ENCODE assay signal across 15 cellular contexts in the genomic region with DNA sequence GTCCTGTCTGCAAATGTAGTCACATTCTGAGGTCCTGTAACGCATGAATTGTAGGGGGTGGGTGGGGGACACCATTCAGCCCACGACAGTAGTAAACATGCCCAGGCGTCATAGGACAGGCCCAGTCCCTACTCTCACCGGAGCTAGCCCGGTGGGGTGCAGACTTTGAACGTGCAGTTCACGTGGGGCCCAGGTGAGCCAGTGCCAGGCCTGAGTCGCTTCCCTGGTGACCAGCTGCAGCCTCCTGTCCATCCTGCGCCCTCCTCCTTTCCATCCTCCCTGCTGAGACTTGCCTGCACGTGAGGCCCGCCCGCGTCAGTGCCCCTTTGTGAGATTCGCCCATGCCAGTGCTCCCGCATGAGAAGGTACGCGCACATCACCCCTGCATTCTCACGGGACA.
A peak's percentile ranks its signal among the peaks of the same experiment; 100 is the strongest.
DNase-seq lines count a peak whose midpoint lies in the region; ATAC-seq, FAIRE-seq and TF ChIP-seq lines count a peak whose summit lies in the region.
"Had no signal": no experiment of that assay in that cellular context is flagged by ENCODE, and none has a peak within 500 bp of the region (broad histone marks: within the 10 kb centered on the region; RNA-seq: fewer than 3 reads in every experiment).

No MANE protein-coding gene starts in this region.

- no peak for TF ChIP-seq CTCF in left ventricle myocardium inferior (IDR thresholded peaks at IDR 0.05; ENCODE audit: borderline replicate concordance)

- DNase-seq in cardiac septum (ENCODE audit: low spot score) (peak; percentile 73), left ventricle myocardium inferior (no peak), HTR-8/SVneo (ENCODE audit: insufficient read length, low spot score) (no peak), islet precursor cell (peak; percentile 48), neuronal stem cell (ENCODE audit: low spot score) (no peak), RPMI8226 (no peak), NCI-H2171 treated with DMSO at 0.1 percent for 48 hours (lab: John Stamatoyannopoulos, UW) (no peak)
- DNase-seq in stimulated activated naive CD8-positive, alpha-beta T cell treated with anti-CD3 and anti-CD28 coated beads, Interleukin-15, Interleukin-2, amounts not matched to agents 100 U/mL and 50 U/mL, for 24 hours = no peak
- DNase-seq: 8988T; ACHN; CD4-positive, CD25-positive, alpha-beta regulatory T cell; DMS 273 treated with DMSO at 0.1 percent for 48 hours had no signal

- peak overlapping the region; percentile 79 for H2BK12ac ChIP-seq in neuronal stem cell (ENCODE audit: low read length)

- no peak overlapping the region for H4K8ac ChIP-seq in neuronal stem cell (ENCODE audit: low read depth, low read length)

- peaks cover 31% of the 10 kb centered on the region for H3K36me3 ChIP-seq in left ventricle myocardium inferior
- peaks cover 4 to 48% of the 10 kb centered on the region in 2 donors for H3K36me3 ChIP-seq in neuronal stem cell (replicated peaks in 1 of 2; ENCODE audit: control insufficient read depth in 2 of 2, insufficient read depth in 2 of 2, low read length in 2 of 2)

- WGBS in neuronal stem cell (ENCODE audit: extremely low coverage in 2 of 2, insufficient read length in 2 of 2, insufficient replicate concordance in 1 of 2), 2 donors = no CpG with 5 or more reads among the region's 18 CpGs

- H3K4me2 ChIP-seq in neuronal stem cell (ENCODE audit: insufficient read depth, low read length, poor library complexity, severe bottlenecking) = no peak overlapping the region
- H3K4me2 ChIP-seq: BLaER1 treated with 17β-estradiol and CSF1 and Interleukin-3, amounts not matched to agents 10 nM and 100 nM had no signal

- H4K91ac ChIP-seq in neuronal stem cell (ENCODE audit: low read depth, low read length, poor library complexity) = no peak overlapping the region

- ATAC-seq in stimulated activated naive CD8-positive, alpha-beta T cell treated with anti-CD3 and anti-CD28 coated beads, Interleukin-15, Interleukin-2, amounts not matched to agents 100 U/mL and 50 U/mL, for 24 hours = no peak
- ATAC-seq: HCT116 had no signal

- peak overlapping the region; percentile 7 for H3K18ac ChIP-seq in neuronal stem cell (ENCODE audit: low read length)

- H2BK120ac ChIP-seq in neuronal stem cell (ENCODE audit: low read depth, low read length) = no peak overlapping the region

- H3K79me1 ChIP-seq in neuronal stem cell (ENCODE audit: low read depth, low read length) = no peaks in the 10 kb centered on the region

- peak overlapping the region; percentile 66 for H3K14ac ChIP-seq in neuronal stem cell (ENCODE audit: low read length)

- peaks cover 6% of the 10 kb centered on the region for H3K4me1 ChIP-seq in left ventricle myocardium inferior
- peaks cover 8 to 13% of the 10 kb centered on the region in 2 donors for H3K4me1 ChIP-seq in neuronal stem cell (ENCODE audit: control insufficient read depth in 2 of 2, insufficient read depth in 1 of 2, low read depth in 1 of 2, low read length in 2 of 2)

- H2BK15ac ChIP-seq in neuronal stem cell (ENCODE audit: low read length) = no peak overlapping the region

- H3K27ac ChIP-seq in left ventricle myocardium inferior (replicated peaks) (no peak overlapping the region), neuronal stem cell (replicated peaks; ENCODE audit: low read length) (no peak overlapping the region)
- H3K27ac ChIP-seq: BLaER1 treated with 17β-estradiol and CSF1 and Interleukin-3, amounts not matched to agents 10 nM and 100 nM had no signal

- H2AFZ ChIP-seq in neuronal stem cell (ENCODE audit: low read length) = no peak overlapping the region

- H3K4ac ChIP-seq in neuronal stem cell (ENCODE audit: low read length) = no peak overlapping the region

- H3K9ac ChIP-seq in neuronal stem cell (ENCODE audit: low read depth, low read length, poor library complexity) = peak overlapping the region; percentile 64
- H3K9ac ChIP-seq: BLaER1 treated with 17β-estradiol and CSF1 and Interleukin-3, amounts not matched to agents 10 nM and 100 nM had no signal

- peaks cover 6% of the 10 kb centered on the region for H3K9me3 ChIP-seq in left ventricle myocardium inferior (replicated peaks)
- H3K9me3 ChIP-seq in neuronal stem cell (replicated peaks in 1 of 2; ENCODE audit: control insufficient read depth in 2 of 2, insufficient read depth in 1 of 2, low read depth in 1 of 2, low read length in 2 of 2) = peaks cover 1 to 6% of the 10 kb centered on the region in 2 donors
- H3K9me3 ChIP-seq: BLaER1 treated with 17β-estradiol and CSF1 and Interleukin-3, amounts not matched to agents 10 nM and 100 nM had no signal

- peak; percentile 49 for FAIRE-seq in HTR-8/SVneo (lab: Jason Lieb, UNC)
- FAIRE-seq: GM18507 had no signal

- peak overlapping the region; percentile 75 for H3K23ac ChIP-seq in neuronal stem cell (ENCODE audit: low read depth, low read length, poor library complexity)

- peaks cover 4% of the 10 kb centered on the region for H3K27me3 ChIP-seq in left ventricle myocardium inferior (ENCODE audit: low read depth)
- H3K27me3 ChIP-seq in neuronal stem cell (ENCODE audit: control insufficient read depth in 3 of 3, insufficient read depth in 3 of 3, low read depth in 1 of 3, low read length in 3 of 3) = no peaks in the 10 kb centered on the region

- H3K4me3 ChIP-seq in left ventricle myocardium inferior = no peak overlapping the region
- no peak overlapping the region for H3K4me3 ChIP-seq in neuronal stem cell (ENCODE audit: low read length in 2 of 2)
- H3K4me3 ChIP-seq: BLaER1 treated with 17β-estradiol and CSF1 and Interleukin-3, amounts not matched to agents 10 nM and 100 nM had no signal

- H2BK5ac ChIP-seq in neuronal stem cell (ENCODE audit: low read length) = no peak overlapping the region

- intact Hi-C loops in cardiac septum (cut with DNase I) (loop anchor here (5.0 kb wide), 1 partner anchor 283 kb away; no protein-coding TSS in a partner anchor), left ventricle myocardium inferior (cut with micrococcal nuclease) (no loop called here)

- no peak overlapping the region for H2AK5ac ChIP-seq in neuronal stem cell (ENCODE audit: low read depth, low read length)

Comparison
In these comparisons a context has a peak if more than half of its experiments do, and no peak if none do; other contexts are left out.
1. DNase-seq: peak in cardiac septum (single experiment) and islet precursor cell (single experiment); none in left ventricle myocardium inferior (single experiment), HTR-8/SVneo (single experiment), neuronal stem cell (single experiment), stimulated activated naive CD8-positive, alpha-beta T cell treated with anti-CD3 and anti-CD28 coated beads, Interleukin-15, Interleukin-2, amounts not matched to agents 100 U/mL and 50 U/mL, for 24 hours (single experiment), RPMI8226 (single experiment) and NCI-H2171 treated with DMSO at 0.1 percent for 48 hours (single experiment).